In the genomic region with DNA sequence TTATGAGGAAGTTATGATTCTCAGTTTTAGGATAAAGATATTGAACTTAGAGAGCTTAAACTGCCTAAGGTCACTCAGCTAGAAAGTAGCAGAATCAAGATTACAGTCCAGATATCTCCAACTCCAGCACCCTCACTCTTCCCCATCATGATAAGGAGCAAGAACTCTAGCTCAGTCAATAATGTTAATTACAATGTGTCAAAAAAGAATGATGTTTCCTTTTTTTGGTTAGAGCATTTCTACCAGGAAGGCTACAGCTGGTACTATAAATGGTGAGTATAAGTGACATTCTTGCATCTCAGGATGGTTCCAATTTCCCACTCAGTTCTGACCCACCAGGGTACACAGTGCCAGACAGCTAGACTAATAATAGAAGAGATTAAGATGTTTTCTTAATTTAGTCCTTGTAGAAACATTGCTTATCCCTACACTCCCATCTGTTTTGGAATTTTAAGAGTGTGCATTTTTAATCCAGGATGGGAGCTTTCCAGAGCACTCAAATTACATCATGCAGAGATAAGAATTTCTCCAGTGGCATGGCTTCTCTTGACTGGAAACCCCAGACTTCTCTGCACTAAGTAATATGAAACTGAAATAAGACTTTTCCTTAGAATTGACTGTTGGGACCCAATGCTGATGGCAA, we compare ENCODE assay signal across 1 cellular context.
TF ChIP-seq lines count a peak whose summit lies in the region.

No MANE protein-coding gene starts in this region.

TF ChIP-seq in HEK293, 187 proteins besides CTCF, POLR2A, EP300 and RAD21 (continued from another document):
- peak; percentile 88 for TF ChIP-seq ZNF600 (tag by site-specific recombination; IDR thresholded peaks at IDR 0.05)
- TF ChIP-seq SP3 (tag by site-specific recombination; IDR thresholded peaks at IDR 0.05), result no peak
- peak; percentile 46; the same call in 1 of the 2 replicates for TF ChIP-seq ZEB2 (tag by site-specific recombination; IDR thresholded peaks at IDR 0.05)
- TF ChIP-seq, protein P1, sequence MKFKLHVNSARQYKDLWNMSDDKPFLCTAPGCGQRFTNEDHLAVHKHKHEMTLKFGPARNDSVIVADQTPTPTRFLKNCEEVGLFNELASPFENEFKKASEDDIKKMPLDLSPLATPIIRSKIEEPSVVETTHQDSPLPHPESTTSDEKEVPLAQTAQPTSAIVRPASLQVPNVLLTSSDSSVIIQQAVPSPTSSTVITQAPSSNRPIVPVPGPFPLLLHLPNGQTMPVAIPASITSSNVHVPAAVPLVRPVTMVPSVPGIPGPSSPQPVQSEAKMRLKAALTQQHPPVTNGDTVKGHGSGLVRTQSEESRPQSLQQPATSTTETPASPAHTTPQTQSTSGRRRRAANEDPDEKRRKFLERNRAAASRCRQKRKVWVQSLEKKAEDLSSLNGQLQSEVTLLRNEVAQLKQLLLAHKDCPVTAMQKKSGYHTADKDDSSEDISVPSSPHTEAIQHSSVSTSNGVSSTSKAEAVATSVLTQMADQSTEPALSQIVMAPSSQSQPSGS (tag by site-specific recombination; IDR thresholded peaks at IDR 0.05; ENCODE audit: low read depth), result no peak
- TF ChIP-seq, protein P2, sequence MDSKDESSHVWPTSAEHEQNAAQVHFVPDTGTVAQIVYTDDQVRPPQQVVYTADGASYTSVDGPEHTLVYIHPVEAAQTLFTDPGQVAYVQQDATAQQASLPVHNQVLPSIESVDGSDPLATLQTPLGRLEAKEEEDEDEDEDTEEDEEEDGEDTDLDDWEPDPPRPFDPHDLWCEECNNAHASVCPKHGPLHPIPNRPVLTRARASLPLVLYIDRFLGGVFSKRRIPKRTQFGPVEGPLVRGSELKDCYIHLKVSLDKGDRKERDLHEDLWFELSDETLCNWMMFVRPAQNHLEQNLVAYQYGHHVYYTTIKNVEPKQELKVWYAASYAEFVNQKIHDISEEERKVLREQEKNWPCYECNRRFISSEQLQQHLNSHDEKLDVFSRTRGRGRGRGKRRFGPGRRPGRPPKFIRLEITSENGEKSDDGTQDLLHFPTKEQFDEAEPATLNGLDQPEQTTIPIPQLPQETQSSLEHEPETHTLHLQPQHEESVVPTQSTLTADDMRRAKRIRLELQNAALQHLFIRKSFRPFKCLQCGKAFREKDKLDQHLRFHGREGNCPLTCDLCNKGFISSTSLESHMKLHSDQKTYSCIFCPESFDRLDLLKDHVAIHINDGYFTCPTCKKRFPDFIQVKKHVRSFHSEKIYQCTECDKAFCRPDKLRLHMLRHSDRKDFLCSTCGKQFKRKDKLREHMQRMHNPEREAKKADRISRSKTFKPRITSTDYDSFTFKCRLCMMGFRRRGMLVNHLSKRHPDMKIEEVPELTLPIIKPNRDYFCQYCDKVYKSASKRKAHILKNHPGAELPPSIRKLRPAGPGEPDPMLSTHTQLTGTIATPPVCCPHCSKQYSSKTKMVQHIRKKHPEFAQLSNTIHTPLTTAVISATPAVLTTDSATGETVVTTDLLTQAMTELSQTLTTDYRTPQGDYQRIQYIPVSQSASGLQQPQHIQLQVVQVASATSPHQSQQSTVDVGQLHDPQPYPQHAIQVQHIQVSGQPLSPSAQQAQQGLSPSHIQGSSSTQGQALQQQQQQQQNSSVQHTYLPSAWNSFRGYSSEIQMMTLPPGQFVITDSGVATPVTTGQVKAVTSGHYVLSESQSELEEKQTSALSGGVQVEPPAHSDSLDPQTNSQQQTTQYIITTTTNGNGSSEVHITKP (tag by site-specific recombination; IDR thresholded peaks at IDR 0.05), result peak; percentile 32; the same call in 1 of the 2 replicates
- peak; percentile 20; the same call in 1 of the 2 replicates for TF ChIP-seq OSR2 (tag by site-specific recombination; IDR thresholded peaks at IDR 0.05)
- peak; percentile 54; the same call in 1 of the 2 replicates for TF ChIP-seq TRIM28 (IDR thresholded peaks at IDR 0.05; ENCODE audit: borderline replicate concordance, low read length)
- TF ChIP-seq KLF9 (tag by site-specific recombination; IDR thresholded peaks at IDR 0.05; ENCODE audit: low read depth), result no peak
- TF ChIP-seq, protein P3, sequence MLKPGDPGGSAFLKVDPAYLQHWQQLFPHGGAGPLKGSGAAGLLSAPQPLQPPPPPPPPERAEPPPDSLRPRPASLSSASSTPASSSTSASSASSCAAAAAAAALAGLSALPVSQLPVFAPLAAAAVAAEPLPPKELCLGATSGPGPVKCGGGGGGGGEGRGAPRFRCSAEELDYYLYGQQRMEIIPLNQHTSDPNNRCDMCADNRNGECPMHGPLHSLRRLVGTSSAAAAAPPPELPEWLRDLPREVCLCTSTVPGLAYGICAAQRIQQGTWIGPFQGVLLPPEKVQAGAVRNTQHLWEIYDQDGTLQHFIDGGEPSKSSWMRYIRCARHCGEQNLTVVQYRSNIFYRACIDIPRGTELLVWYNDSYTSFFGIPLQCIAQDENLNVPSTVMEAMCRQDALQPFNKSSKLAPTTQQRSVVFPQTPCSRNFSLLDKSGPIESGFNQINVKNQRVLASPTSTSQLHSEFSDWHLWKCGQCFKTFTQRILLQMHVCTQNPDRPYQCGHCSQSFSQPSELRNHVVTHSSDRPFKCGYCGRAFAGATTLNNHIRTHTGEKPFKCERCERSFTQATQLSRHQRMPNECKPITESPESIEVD (tag by site-specific recombination; IDR thresholded peaks at IDR 0.05), result peak; percentile 65
- TF ChIP-seq, protein P4, sequence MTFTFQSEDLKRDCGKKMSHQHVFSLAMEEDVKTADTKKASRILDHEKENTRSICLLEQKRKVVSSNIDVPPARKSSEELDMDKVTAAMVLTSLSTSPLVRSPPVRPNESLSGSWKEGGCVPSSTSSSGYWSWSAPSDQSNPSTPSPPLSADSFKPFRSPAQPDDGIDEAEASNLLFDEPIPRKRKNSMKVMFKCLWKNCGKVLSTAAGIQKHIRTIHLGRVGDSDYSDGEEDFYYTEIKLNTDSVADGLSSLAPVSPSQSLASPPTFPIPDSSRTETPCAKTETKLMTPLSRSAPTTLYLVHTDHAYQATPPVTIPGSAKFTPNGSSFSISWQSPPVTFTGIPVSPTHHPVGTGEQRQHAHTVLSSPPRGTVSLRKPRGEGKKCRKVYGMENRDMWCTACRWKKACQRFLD (tag by site-specific recombination; IDR thresholded peaks at IDR 0.05), result no peak
- no peak for TF ChIP-seq ZNF248 (tag by site-specific recombination; IDR thresholded peaks at IDR 0.05)
- TF ChIP-seq SP7 (tag by site-specific recombination; IDR thresholded peaks at IDR 0.05), result peak; percentile 91
- TF ChIP-seq KLF16 (tag by site-specific recombination; IDR thresholded peaks at IDR 0.05), result no peak
- TF ChIP-seq ZNF433 (tag by site-specific recombination; IDR thresholded peaks at IDR 0.05; ENCODE audit: low read depth), result no peak
- no peak for TF ChIP-seq ZNF2 (tag by site-specific recombination; IDR thresholded peaks at IDR 0.05)
- no peak for TF ChIP-seq ZNF548 (tag by site-specific recombination; IDR thresholded peaks at IDR 0.05)
- TF ChIP-seq, protein P5, sequence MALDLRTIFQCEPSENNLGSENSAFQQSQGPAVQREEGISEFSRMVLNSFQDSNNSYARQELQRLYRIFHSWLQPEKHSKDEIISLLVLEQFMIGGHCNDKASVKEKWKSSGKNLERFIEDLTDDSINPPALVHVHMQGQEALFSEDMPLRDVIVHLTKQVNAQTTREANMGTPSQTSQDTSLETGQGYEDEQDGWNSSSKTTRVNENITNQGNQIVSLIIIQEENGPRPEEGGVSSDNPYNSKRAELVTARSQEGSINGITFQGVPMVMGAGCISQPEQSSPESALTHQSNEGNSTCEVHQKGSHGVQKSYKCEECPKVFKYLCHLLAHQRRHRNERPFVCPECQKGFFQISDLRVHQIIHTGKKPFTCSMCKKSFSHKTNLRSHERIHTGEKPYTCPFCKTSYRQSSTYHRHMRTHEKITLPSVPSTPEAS (tag by site-specific recombination; IDR thresholded peaks at IDR 0.05), result peak; percentile 50; the same call in 1 of the 2 replicates
- TF ChIP-seq GLIS1 (tag by site-specific recombination; IDR thresholded peaks at IDR 0.05), result no peak
